Comparison of ENCODE assay signal across 15 cellular contexts in the genomic region with DNA sequence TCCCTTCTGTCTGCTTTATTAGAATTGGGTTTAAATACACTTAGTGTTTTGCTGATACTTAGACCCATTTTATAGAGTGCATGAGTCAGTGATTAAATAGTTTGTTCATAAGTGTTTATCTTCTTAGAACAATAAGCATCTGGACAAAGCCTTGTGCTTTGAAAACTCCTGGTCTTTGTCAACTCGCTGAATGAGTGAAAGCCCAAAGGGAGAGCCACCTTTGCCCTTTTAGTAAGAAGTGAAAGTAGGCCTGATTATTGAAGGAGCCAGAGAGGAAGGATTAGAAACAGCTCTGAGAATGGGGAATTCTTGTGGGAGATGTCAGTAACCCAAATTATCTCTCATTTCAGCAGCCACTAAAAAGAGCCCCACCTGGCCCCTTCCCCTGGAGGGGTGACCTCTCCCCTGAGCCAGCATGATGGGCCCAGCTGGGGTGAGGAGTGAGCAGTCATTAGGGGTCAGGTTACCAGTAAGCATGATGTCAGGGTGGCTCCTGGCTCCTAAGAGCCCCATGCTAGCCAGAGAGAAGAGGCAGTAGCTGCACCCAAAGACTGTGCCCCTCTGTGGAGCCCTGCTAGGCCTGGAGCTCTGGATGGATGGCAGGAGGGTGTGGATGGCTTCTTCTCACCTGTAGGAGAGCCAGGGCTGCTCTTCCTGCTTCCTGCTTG.
DNase-seq lines count a peak whose midpoint lies in the region; ATAC-seq, FAIRE-seq and TF ChIP-seq lines count a peak whose summit lies in the region.
"Had no signal": no experiment of that assay in that cellular context is flagged by ENCODE, and none has a peak within 500 bp of the region (broad histone marks: within the 10 kb centered on the region; RNA-seq: fewer than 3 reads in every experiment).

No MANE protein-coding gene starts in this region.

- H3K4me3 Mint-ChIP-seq in stimulated activated effector memory CD8-positive, alpha-beta T cell treated with anti-CD3 and anti-CD28 coated beads, Interleukin-12 subunit alpha, Interleukin-12 subunit beta, amount 100 ng/mL, for 72 hours, result no peak overlapping the region
- H3K4me3 Mint-ChIP-seq in osteocyte (ENCODE audit: unreplicated experiment), result no peak overlapping the region
- H3K4me3 Mint-ChIP-seq: activated T-helper 1 cell treated with anti-CD3 and anti-CD28 coated beads, Interleukin-12 subunit alpha, Interleukin-12 subunit beta, Interleukin-2, Interleukin-4 antibody, amounts not matched to agents 30 ng/mL and 10 ng/mL and 1 ng/mL, durations not matched to agents 14 hours and 24 hours and 36 hours had no signal

- H2AFZ ChIP-seq in HepG2 (ENCODE audit: low read length), result no peak overlapping the region

- intact Hi-C loops in HepG2 (cut with micrococcal nuclease; ENCODE audit: unreplicated experiment), result no loop called here

- no TSS peak for BruUV-seq in HepG2 (replicated peaks; lab: Mats Ljungman, UMichigan)

- POLR2A ChIA-PET in GM10248 (lab: Yijun Ruan, JAX), result no interaction called here
- POLR2A ChIA-PET in HepG2 (lab: Yijun Ruan, JAX), result no interaction called here

- no peak for TF ChIP-seq RAD21 in HepG2 (CRISPR knock-in tag; IDR thresholded peaks at IDR 0.05)

- DNase-seq in GM10248 (ENCODE audit: extremely low spot score) (peak; percentile 24), dermis blood vessel endothelial cell (peak; percentile 54), AML-193 (lab: John Stamatoyannopoulos, UW) (no peak), HepG2 (ENCODE audit: low spot score) (no peak), osteocyte (ENCODE audit: extremely low spot score, unreplicated experiment) (no peak)
- no peak for DNase-seq in stimulated activated effector memory CD8-positive, alpha-beta T cell treated with anti-CD3 and anti-CD28 coated beads, Interleukin-12 subunit alpha, Interleukin-12 subunit beta, amount 100 ng/mL, for 72 hours (ENCODE audit: low spot score in 2 of 2)
- DNase-seq: activated CD4-positive, alpha-beta T cell treated with anti-CD3 and anti-CD28 coated beads, Interleukin-2, amount 50 U/mL, for 4 hours; GDM1; NCI-H1092 treated with DMSO at 0.1 percent for 48 hours; retina; stimulated activated CD4-positive, alpha-beta T cell treated with anti-CD3 and anti-CD28 coated beads, Interleukin-2, amount 100 ng/mL, for 48 hours had no signal

- H3K4me1 Mint-ChIP-seq in stimulated activated effector memory CD8-positive, alpha-beta T cell treated with anti-CD3 and anti-CD28 coated beads, Interleukin-12 subunit alpha, Interleukin-12 subunit beta, amount 100 ng/mL, for 72 hours, result no peaks in the 10 kb centered on the region
- peaks cover 20% of the 10 kb centered on the region for H3K4me1 Mint-ChIP-seq in osteocyte (ENCODE audit: unreplicated experiment)

- no peaks in the 10 kb centered on the region for H3K4me1 ChIP-seq in HepG2 (ENCODE audit: insufficient read depth, low read length)

- no peak overlapping the region for H3K27ac ChIP-seq in HepG2 (ENCODE audit: extremely low read length, insufficient read depth, low read length)
- H3K27ac ChIP-seq: RWPE1 had no signal

- 6% methylated on average over 1 of the region's 1 CpG for WGBS in HepG2 (ENCODE audit: low lambda C conversion rate)

- no peak for TF ChIP-seq EP300 in HepG2 (IDR thresholded peaks at IDR 0.05; ENCODE audit: low read depth in 2 of 2, low read length in 2 of 2)
- TF ChIP-seq EP300 in HepG2 (CRISPR knock-in tag; IDR thresholded peaks at IDR 0.05; ENCODE audit: borderline replicate concordance), result no peak

- H3K9me3 Mint-ChIP-seq in stimulated activated effector memory CD8-positive, alpha-beta T cell treated with anti-CD3 and anti-CD28 coated beads, Interleukin-12 subunit alpha, Interleukin-12 subunit beta, amount 100 ng/mL, for 72 hours, result no peaks in the 10 kb centered on the region
- no peaks in the 10 kb centered on the region for H3K9me3 Mint-ChIP-seq in osteocyte (ENCODE audit: unreplicated experiment)
- H3K9me3 Mint-ChIP-seq: activated T-helper 1 cell treated with anti-CD3 and anti-CD28 coated beads, Interleukin-12 subunit alpha, Interleukin-12 subunit beta, Interleukin-2, Interleukin-4 antibody, amounts not matched to agents 30 ng/mL and 10 ng/mL and 1 ng/mL, durations not matched to agents 14 hours and 24 hours and 36 hours had no signal

- no peaks in the 10 kb centered on the region for H3K36me3 Mint-ChIP-seq in stimulated activated effector memory CD8-positive, alpha-beta T cell treated with anti-CD3 and anti-CD28 coated beads, Interleukin-12 subunit alpha, Interleukin-12 subunit beta, amount 100 ng/mL, for 72 hours
- H3K36me3 Mint-ChIP-seq in osteocyte (ENCODE audit: unreplicated experiment), result no peaks in the 10 kb centered on the region

- H3K27me3 Mint-ChIP-seq in osteocyte (ENCODE audit: unreplicated experiment), result no peaks in the 10 kb centered on the region

- no peak overlapping the region for H3K9ac ChIP-seq in HepG2 (ENCODE audit: insufficient read depth, low read depth, low read length)

- no peaks in the 10 kb centered on the region for H4K20me1 ChIP-seq in HepG2 (ENCODE audit: insufficient read depth, low read length)

- peak; percentile 38 for ATAC-seq in HG02852 (IDR thresholded peaks at IDR 0.05; ENCODE audit: unreplicated experiment)
- peak; percentile 21 for ATAC-seq in stimulated activated effector memory CD8-positive, alpha-beta T cell treated with anti-CD3 and anti-CD28 coated beads, Interleukin-12 subunit alpha, Interleukin-12 subunit beta, amount 100 ng/mL, for 72 hours
- ATAC-seq in HepG2, result no peak

- in situ Hi-C loops in HepG2 (cut with HindIII; ENCODE audit: extremely low pct_ligation_motif_present, low pct_unique_long_range_greater_than_20kb), result no loop called here

- TF ChIP-seq CTCF in GM10248 (IDR thresholded peaks at IDR 0.05; ENCODE audit: control extremely low read depth, extremely low read depth, low read depth, missing control alignments) (no peak), HepG2 (CRISPR knock-in tag; IDR thresholded peaks at IDR 0.05) (no peak), osteocyte (IDR thresholded peaks at IDR 0.05) (no peak)

- FAIRE-seq in HepG2 (lab: Jason Lieb, UNC), result no peak
- FAIRE-seq: astrocyte had no signal

- CTCF ChIA-PET in GM10248 (lab: Yijun Ruan, JAX) (interaction anchor here (0.8 to 6.5 kb wide), 5 partner anchors 12 to 39 kb away, joined by 3 to 50 read pairs (median 8); no protein-coding TSS in a partner anchor), HepG2 (lab: Yijun Ruan, JAX; ENCODE audit: low intra/inter-chr PET ratio, low total read pairs) (no interaction called here)

- no peaks in the 10 kb centered on the region for H3K36me3 ChIP-seq in HepG2 (replicated peaks in 1 of 2; ENCODE audit: control insufficient read depth in 1 of 2, insufficient read depth in 2 of 2, low read length in 2 of 2)

- H3K79me2 ChIP-seq in HepG2 (ENCODE audit: insufficient read depth, low read length), result no peaks in the 10 kb centered on the region

- no peak overlapping the region for H3K4me2 ChIP-seq in HepG2 (ENCODE audit: low read depth, low read length)

- no peaks in the 10 kb centered on the region for H3K9me3 ChIP-seq in HepG2 (ENCODE audit: low read length)

- H3K4me3 ChIP-seq in HepG2 (replicated peaks in 1 of 3; ENCODE audit: insufficient read depth in 1 of 3, low read depth in 2 of 3, low read length in 3 of 3), result no peak overlapping the region

- TF ChIP-seq POLR2A in HepG2 (IDR thresholded peaks at IDR 0.05; ENCODE audit: insufficient read depth in 1 of 2, low read depth in 2 of 2, low read length in 2 of 2), result no peak

- no peaks in the 10 kb centered on the region; a peak in 1 of 5 replicates for H3K27me3 ChIP-seq in HepG2 (ENCODE audit: control insufficient read depth in 1 of 2, insufficient read depth in 2 of 2, low read length in 2 of 2)

- no peak overlapping the region for H3K27ac Mint-ChIP-seq in stimulated activated effector memory CD8-positive, alpha-beta T cell treated with anti-CD3 and anti-CD28 coated beads, Interleukin-12 subunit alpha, Interleukin-12 subunit beta, amount 100 ng/mL, for 72 hours
- no peak overlapping the region for H3K27ac Mint-ChIP-seq in osteocyte (ENCODE audit: unreplicated experiment)
- H3K27ac Mint-ChIP-seq: activated T-helper 1 cell treated with anti-CD3 and anti-CD28 coated beads, Interleukin-12 subunit alpha, Interleukin-12 subunit beta, Interleukin-2, Interleukin-4 antibody, amounts not matched to agents 30 ng/mL and 10 ng/mL and 1 ng/mL, durations not matched to agents 14 hours and 24 hours and 36 hours had no signal

TF ChIP-seq in HepG2, 621 proteins besides CTCF, POLR2A, EP300 and RAD21:
- TF ChIP-seq, protein P1, sequence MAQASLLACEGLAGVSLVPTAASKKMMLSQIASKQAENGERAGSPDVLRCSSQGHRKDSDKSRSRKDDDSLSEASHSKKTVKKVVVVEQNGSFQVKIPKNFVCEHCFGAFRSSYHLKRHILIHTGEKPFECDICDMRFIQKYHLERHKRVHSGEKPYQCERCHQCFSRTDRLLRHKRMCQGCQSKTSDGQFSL (CRISPR knock-in tag; IDR thresholded peaks at IDR 0.05), result no peak
- no peak for TF ChIP-seq ZNF232 (CRISPR knock-in tag; IDR thresholded peaks at IDR 0.05; ENCODE audit: borderline replicate concordance)

Comparison
In these comparisons a context has a peak if more than half of its experiments do, and no peak if none do; other contexts are left out.
1. DNase-seq: peak in GM10248 (single experiment) and dermis blood vessel endothelial cell (single experiment); none in stimulated activated effector memory CD8-positive, alpha-beta T cell treated with anti-CD3 and anti-CD28 coated beads, Interleukin-12 subunit alpha, Interleukin-12 subunit beta, amount 100 ng/mL, for 72 hours (0 of 2), AML-193 (0 of 2), HepG2 (single experiment) and osteocyte (single experiment).